Comparison of ENCODE assay signal across 10 cellular contexts in genomic region chr1:88731475-88731874, GRCh38.
DNase-seq lines count a peak whose midpoint lies in the region; FAIRE-seq and TF ChIP-seq lines count a peak whose summit lies in the region.
"Had no signal": no experiment of that assay in that cellular context is flagged by ENCODE, and none has a peak within 500 bp of the region (broad histone marks: within the 10 kb centered on the region; RNA-seq: fewer than 3 reads in every experiment).

No MANE protein-coding gene starts in this region.

- no peak for TF ChIP-seq CTCF in astrocyte of the spinal cord (IDR thresholded peaks at IDR 0.05; ENCODE audit: low read depth, low read length)

- in situ Hi-C loops in astrocyte of the spinal cord (cut with HindIII; ENCODE audit: low sequenced_read_pairs), result no loop called here

- DNase-seq in NCI-H510A treated with DMSO at 0.1 percent for 48 hours (lab: John Stamatoyannopoulos, UW) (peak; percentile 58), NCI-H510A (lab: John Stamatoyannopoulos, UW) (no peak), astrocyte of the spinal cord (ENCODE audit: low read depth, low spot score) (peak; percentile 92), urothelium cell line (ENCODE audit: low spot score) (peak; percentile 15), OCI-M2 (lab: John Stamatoyannopoulos, UW; ENCODE audit: unreplicated experiment) (no peak), DMS114 treated with DMSO at 0.1 percent for 48 hours (lab: John Stamatoyannopoulos, UW; ENCODE audit: unreplicated experiment) (no peak)
- DNase-seq in stimulated activated naive CD4-positive, alpha-beta T cell (lab: John Stamatoyannopoulos, UW), result no peak

- no peak overlapping the region for H3K4me3 ChIP-seq in astrocyte of the spinal cord (ENCODE audit: low read depth, low read length)
- H3K4me3 ChIP-seq: BLaER1 treated with 17β-estradiol and CSF1 and Interleukin-3, amounts not matched to agents 10 nM and 100 nM; lung had no signal

- H3K27me3 ChIP-seq in layer of hippocampus (ENCODE audit: control insufficient read depth, insufficient read depth, low read length), result no peaks in the 10 kb centered on the region
- H3K27me3 ChIP-seq: BLaER1 treated with 17β-estradiol and CSF1 and Interleukin-3, amounts not matched to agents 10 nM and 100 nM had no signal

- FAIRE-seq in urothelium cell line (lab: Jason Lieb, UNC), result no peak

- H3K27ac ChIP-seq in layer of hippocampus (ENCODE audit: low read depth, low read length), result peak overlapping the region; percentile 11

Comparison
In these comparisons a context has a peak if more than half of its experiments do, and no peak if none do; other contexts are left out.
1. DNase-seq: peak in NCI-H510A treated with DMSO at 0.1 percent for 48 hours (single experiment), astrocyte of the spinal cord (single experiment) and urothelium cell line (single experiment); none in NCI-H510A (single experiment), OCI-M2 (single experiment), stimulated activated naive CD4-positive, alpha-beta T cell (0 of 6) and DMS114 treated with DMSO at 0.1 percent for 48 hours (single experiment).